In genomic region chr5:172055421-172055820, GRCh38 we compare ENCODE assay signal across 21 cellular contexts.
"Had no signal": no experiment of that assay in that cellular context is flagged by ENCODE, and none has a peak within 500 bp of the region (broad histone marks: within the 10 kb centered on the region; RNA-seq: fewer than 3 reads in every experiment).

No MANE protein-coding gene starts in this region.

- ATAC-seq: left lobe of liver, WTC11 had no signal

- DNase-seq: activated CD4-positive, alpha-beta T cell treated with anti-CD3 and anti-CD28 coated beads for 4 hours; activated CD8-positive, alpha-beta memory T cell treated with anti-CD3 and anti-CD28 coated beads for 24 hours; activated naive CD4-positive, alpha-beta T cell treated with Interleukin-2 at 50 U/mL for 16 hours; dermis blood vessel endothelial cell; endodermal cell; head of caudate nucleus; kidney; SHP77 treated with DMSO at 0.1 percent for 48 hours; SK-N-SH; stimulated activated CD4-positive, alpha-beta T cell treated with anti-CD3 and anti-CD28 coated beads, Interleukin-12 subunit alpha, Interleukin-12 subunit beta, amount 100 ng/mL, for 4 hours; stimulated activated CD4-positive, alpha-beta T cell treated with anti-CD3 and anti-CD28 coated beads, Interleukin-2, amount 100 ng/mL, for 24 hours; stomach had no signal

- H3K27me3 ChIP-seq: right atrium auricular region, stomach had no signal

- H3K9ac ChIP-seq: SK-N-SH had no signal

- H3K9me3 Mint-ChIP-seq: activated T-helper 2 cell treated with anti-CD3 and anti-CD28 coated beads, Interferon-gamma antibody, Interleukin-2, Interleukin-4, amounts not matched to agents 10 μg/mL and 5 μg/mL and 100 μg/mL, durations not matched to agents 14 hours and 24 hours and 36 hours; endodermal cell; mesothelial cell of epicardium; neural crest cell had no signal

- H3K27ac Mint-ChIP-seq: activated T-helper 2 cell treated with anti-CD3 and anti-CD28 coated beads, Interferon-gamma antibody, Interleukin-2, Interleukin-4, amounts not matched to agents 10 μg/mL and 5 μg/mL and 100 μg/mL, durations not matched to agents 14 hours and 24 hours and 36 hours; endodermal cell; mesothelial cell of epicardium; progenitor cell of endocrine pancreas; type B pancreatic cell; WTC11 had no signal

- H3K4me3 Mint-ChIP-seq: endodermal cell, mesothelial cell of epicardium, neural crest cell, type B pancreatic cell, WTC11 had no signal

- H3K9me3 ChIP-seq: right atrium auricular region, SK-N-SH, stomach had no signal

- H3K27me3 Mint-ChIP-seq: progenitor cell of endocrine pancreas, type B pancreatic cell had no signal

- H3K4me3 ChIP-seq: lung, right atrium auricular region, stomach had no signal

- H3K4me1 Mint-ChIP-seq: endodermal cell, mesothelial cell of epicardium, WTC11 had no signal

- H3K27ac ChIP-seq: right atrium auricular region, stomach had no signal
